In the genomic region with DNA sequence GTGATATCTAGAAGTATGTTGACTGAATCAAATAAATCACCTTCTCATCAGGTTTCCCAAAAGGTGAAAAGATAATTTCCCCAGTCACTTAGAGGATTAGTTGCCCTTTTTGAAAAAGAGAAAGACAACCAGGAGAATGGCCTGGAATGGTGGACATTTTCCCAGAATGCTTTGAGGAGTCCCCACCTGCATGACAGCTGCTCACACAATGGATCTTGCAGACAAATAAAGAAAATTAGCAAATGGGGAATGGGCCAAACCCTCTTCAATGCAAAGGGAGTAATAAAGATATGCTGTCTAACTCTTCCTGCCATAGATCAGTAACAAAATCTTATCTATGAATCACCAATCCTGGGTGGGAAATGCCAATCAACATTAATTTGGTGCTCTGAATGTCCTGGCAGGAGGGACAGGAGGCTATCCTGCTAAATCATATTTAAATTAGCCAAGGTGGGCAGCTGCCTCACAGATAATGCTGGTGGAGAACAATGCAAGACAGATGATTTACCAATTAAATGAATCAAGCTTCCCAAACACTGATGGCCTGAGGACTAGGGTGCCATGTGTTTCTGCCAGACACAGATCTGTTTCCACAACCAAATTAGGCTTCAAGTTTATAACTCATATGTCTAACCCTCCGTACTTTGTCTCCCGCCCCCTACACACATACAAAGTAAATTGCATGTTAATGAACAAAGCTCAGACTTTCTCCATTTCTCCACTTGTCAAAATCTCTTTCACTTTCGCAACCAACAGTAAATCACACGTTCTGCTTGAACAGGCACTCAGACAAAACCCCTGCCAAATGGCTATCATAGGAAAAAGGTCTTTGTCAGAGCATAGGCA, we compare ENCODE assay signal across 1 cellular context.
TF ChIP-seq lines count a peak whose summit lies in the region.

No MANE protein-coding gene starts in this region.

TF ChIP-seq in GM23338, 12 proteins besides CTCF, POLR2A, EP300 and RAD21 (continued from another document):
- TF ChIP-seq, protein P1, sequence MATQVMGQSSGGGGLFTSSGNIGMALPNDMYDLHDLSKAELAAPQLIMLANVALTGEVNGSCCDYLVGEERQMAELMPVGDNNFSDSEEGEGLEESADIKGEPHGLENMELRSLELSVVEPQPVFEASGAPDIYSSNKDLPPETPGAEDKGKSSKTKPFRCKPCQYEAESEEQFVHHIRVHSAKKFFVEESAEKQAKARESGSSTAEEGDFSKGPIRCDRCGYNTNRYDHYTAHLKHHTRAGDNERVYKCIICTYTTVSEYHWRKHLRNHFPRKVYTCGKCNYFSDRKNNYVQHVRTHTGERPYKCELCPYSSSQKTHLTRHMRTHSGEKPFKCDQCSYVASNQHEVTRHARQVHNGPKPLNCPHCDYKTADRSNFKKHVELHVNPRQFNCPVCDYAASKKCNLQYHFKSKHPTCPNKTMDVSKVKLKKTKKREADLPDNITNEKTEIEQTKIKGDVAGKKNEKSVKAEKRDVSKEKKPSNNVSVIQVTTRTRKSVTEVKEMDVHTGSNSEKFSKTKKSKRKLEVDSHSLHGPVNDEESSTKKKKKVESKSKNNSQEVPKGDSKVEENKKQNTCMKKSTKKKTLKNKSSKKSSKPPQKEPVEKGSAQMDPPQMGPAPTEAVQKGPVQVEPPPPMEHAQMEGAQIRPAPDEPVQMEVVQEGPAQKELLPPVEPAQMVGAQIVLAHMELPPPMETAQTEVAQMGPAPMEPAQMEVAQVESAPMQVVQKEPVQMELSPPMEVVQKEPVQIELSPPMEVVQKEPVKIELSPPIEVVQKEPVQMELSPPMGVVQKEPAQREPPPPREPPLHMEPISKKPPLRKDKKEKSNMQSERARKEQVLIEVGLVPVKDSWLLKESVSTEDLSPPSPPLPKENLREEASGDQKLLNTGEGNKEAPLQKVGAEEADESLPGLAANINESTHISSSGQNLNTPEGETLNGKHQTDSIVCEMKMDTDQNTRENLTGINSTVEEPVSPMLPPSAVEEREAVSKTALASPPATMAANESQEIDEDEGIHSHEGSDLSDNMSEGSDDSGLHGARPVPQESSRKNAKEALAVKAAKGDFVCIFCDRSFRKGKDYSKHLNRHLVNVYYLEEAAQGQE (IDR thresholded peaks at IDR 0.05; ENCODE audit: unreplicated experiment) = no peak
- TF ChIP-seq EZH2 (IDR thresholded peaks at IDR 0.05; ENCODE audit: low read depth, unreplicated experiment) (no peak), POLR2AphosphoS5 (IDR thresholded peaks at IDR 0.05; ENCODE audit: low read depth) (no peak), STAT1 (IDR thresholded peaks at IDR 0.05; ENCODE audit: unreplicated experiment) (no peak)
